Comparison of ENCODE assay signal across 1 cellular context in the genomic region with DNA sequence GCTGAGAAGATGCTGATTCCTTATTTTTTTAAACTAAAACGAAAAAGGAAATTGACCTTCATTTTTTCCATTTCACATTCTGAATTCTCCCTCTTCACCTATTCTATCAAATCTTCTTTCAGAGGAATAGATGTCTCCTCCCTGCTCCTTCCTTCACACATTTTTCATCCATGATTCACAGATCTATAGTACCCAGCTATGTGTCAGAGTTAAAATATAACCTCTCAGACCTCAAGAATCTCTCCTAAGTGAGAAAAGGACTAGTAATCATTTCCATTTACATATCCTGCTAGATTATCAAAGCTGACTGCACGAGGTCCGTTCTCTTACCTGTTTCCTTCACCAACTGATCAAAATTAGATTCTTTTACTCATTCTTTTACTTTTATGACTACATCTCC.
TF ChIP-seq lines count a peak whose summit lies in the region.

No MANE protein-coding gene starts in this region.

TF ChIP-seq in SK-N-SH treated with all-trans-retinoic acid at 6 μM for 48 hours, 23 proteins besides CTCF, POLR2A, EP300 and RAD21 (continued from another document):
- TF ChIP-seq ARNTL (CRISPR knock-in tag; IDR thresholded peaks at IDR 0.05; ENCODE audit: borderline replicate concordance, low read depth) = no peak
